23 cellular contexts compared by ENCODE assay signal in genomic region chr10:99916776-99917175, GRCh38.
"Had no signal": no experiment of that assay in that cellular context is flagged by ENCODE, and none has a peak within 500 bp of the region (broad histone marks: within the 10 kb centered on the region; RNA-seq: fewer than 3 reads in every experiment).

No MANE protein-coding gene starts in this region.

- H3K4me3 Mint-ChIP-seq: activated B cell treated with CpG ODN at 0.5 μM for 24 hours; activated CD4-positive, alpha-beta memory T cell treated with anti-CD3 and anti-CD28 coated beads, Interleukin-2, amount 10 ng/mL, durations not matched to agents 7 days and 5 days; activated naive CD4-positive, alpha-beta T cell treated with anti-CD3 and anti-CD28 coated beads for 36 hours; activated naive CD8-positive, alpha-beta T cell treated with anti-CD3 and anti-CD28 coated beads, Interleukin-2, amount 50 U/mL, for 24 hours; natural killer cell treated with Interleukin-12 subunit alpha and Interleukin-12 subunit beta and Interleukin-15 and Interleukin-18, amount 100 ng/mL, for 72 hours; T-cell had no signal

- DNase-seq: activated B cell treated with CpG ODN at 0.5 μM for 24 hours; activated CD4-positive, alpha-beta memory T cell treated with anti-CD3 and anti-CD28 coated beads, Interleukin-2, amount 10 ng/mL, durations not matched to agents 7 days and 5 days; activated CD4-positive, alpha-beta T cell treated with anti-CD3 and anti-CD28 coated beads for 48 hours; activated naive CD4-positive, alpha-beta T cell treated with anti-CD3 and anti-CD28 coated beads for 36 hours; activated naive CD8-positive, alpha-beta T cell treated with anti-CD3 and anti-CD28 coated beads, Interleukin-2, amount 50 U/mL, for 24 hours; activated T-cell treated with anti-CD3 and anti-CD28 coated beads, Interleukin-2, amount 50 U/mL, for 1 hour; anterior cingulate cortex; central memory CD4-positive, alpha-beta T cell; erythroblast; gastrocnemius medialis; head of caudate nucleus; left ventricle myocardium superior; psoas muscle; right cardiac atrium; stimulated activated CD4-positive, alpha-beta T cell treated with anti-CD3 and anti-CD28 coated beads, Interleukin-2, amount 100 ng/mL, for 24 hours; stimulated activated naive CD8-positive, alpha-beta T cell treated with anti-CD3 and anti-CD28 coated beads, Interleukin-15, Interleukin-2, amounts not matched to agents 100 U/mL and 50 U/mL, for 24 hours; substantia nigra; T-cell had no signal

- H3K9me3 ChIP-seq: gastrocnemius medialis, psoas muscle, tibial nerve had no signal

- H3K9me3 Mint-ChIP-seq: activated B cell treated with CpG ODN at 0.5 μM for 24 hours; activated CD4-positive, alpha-beta memory T cell treated with anti-CD3 and anti-CD28 coated beads, Interleukin-2, amount 10 ng/mL, durations not matched to agents 7 days and 5 days; activated naive CD4-positive, alpha-beta T cell treated with anti-CD3 and anti-CD28 coated beads for 36 hours; activated naive CD8-positive, alpha-beta T cell treated with anti-CD3 and anti-CD28 coated beads, Interleukin-2, amount 50 U/mL, for 24 hours; activated T-helper 2 cell treated with anti-CD3 and anti-CD28 coated beads, Interferon-gamma antibody, Interleukin-2, Interleukin-4, amounts not matched to agents 10 μg/mL and 5 μg/mL and 100 μg/mL, durations not matched to agents 14 hours and 24 hours and 36 hours; brain; natural killer cell treated with Interleukin-12 subunit alpha and Interleukin-12 subunit beta and Interleukin-15 and Interleukin-18, amount 100 ng/mL, for 72 hours; T-cell had no signal

- ATAC-seq: activated naive CD8-positive, alpha-beta T cell treated with anti-CD3 and anti-CD28 coated beads, Interleukin-2, amount 50 U/mL, for 24 hours; gastrocnemius medialis; left ventricle myocardium superior; natural killer cell treated with Interleukin-12 subunit alpha and Interleukin-12 subunit beta and Interleukin-15 and Interleukin-18, amount 100 ng/mL, for 72 hours; psoas muscle; right cardiac atrium; stimulated activated naive CD8-positive, alpha-beta T cell treated with anti-CD3 and anti-CD28 coated beads, Interleukin-15, Interleukin-2, amounts not matched to agents 100 U/mL and 50 U/mL, for 24 hours; T-cell had no signal

- H3K27me3 Mint-ChIP-seq: activated B cell treated with CpG ODN at 0.5 μM for 24 hours; activated CD4-positive, alpha-beta memory T cell treated with anti-CD3 and anti-CD28 coated beads, Interleukin-2, amount 10 ng/mL, durations not matched to agents 7 days and 5 days; activated naive CD8-positive, alpha-beta T cell treated with anti-CD3 and anti-CD28 coated beads, Interleukin-2, amount 50 U/mL, for 24 hours; brain; natural killer cell treated with Interleukin-12 subunit alpha and Interleukin-12 subunit beta and Interleukin-15 and Interleukin-18, amount 100 ng/mL, for 72 hours; T-cell had no signal

- H3K36me3 ChIP-seq: gastrocnemius medialis, tibial nerve had no signal

- H3K27me3 ChIP-seq: gastrocnemius medialis, tibial nerve had no signal

- H3K27ac ChIP-seq: coronary artery, gastrocnemius medialis, tibial nerve had no signal

- H3K27ac Mint-ChIP-seq: activated B cell treated with CpG ODN at 0.5 μM for 24 hours; activated CD4-positive, alpha-beta memory T cell treated with anti-CD3 and anti-CD28 coated beads, Interleukin-2, amount 10 ng/mL, durations not matched to agents 7 days and 5 days; activated naive CD4-positive, alpha-beta T cell treated with anti-CD3 and anti-CD28 coated beads for 36 hours; activated naive CD8-positive, alpha-beta T cell treated with anti-CD3 and anti-CD28 coated beads, Interleukin-2, amount 50 U/mL, for 24 hours; activated T-helper 2 cell treated with anti-CD3 and anti-CD28 coated beads, Interferon-gamma antibody, Interleukin-2, Interleukin-4, amounts not matched to agents 10 μg/mL and 5 μg/mL and 100 μg/mL, durations not matched to agents 14 hours and 24 hours and 36 hours; natural killer cell treated with Interleukin-12 subunit alpha and Interleukin-12 subunit beta and Interleukin-15 and Interleukin-18, amount 100 ng/mL, for 72 hours; T-cell had no signal

- H3K36me3 Mint-ChIP-seq: brain; natural killer cell treated with Interleukin-12 subunit alpha and Interleukin-12 subunit beta and Interleukin-15 and Interleukin-18, amount 100 ng/mL, for 72 hours had no signal

- H3K4me3 ChIP-seq: gastrocnemius medialis, psoas muscle, tibial nerve had no signal

- H3K4me1 Mint-ChIP-seq: activated B cell treated with CpG ODN at 0.5 μM for 24 hours; activated CD4-positive, alpha-beta memory T cell treated with anti-CD3 and anti-CD28 coated beads, Interleukin-2, amount 10 ng/mL, durations not matched to agents 7 days and 5 days; activated naive CD8-positive, alpha-beta T cell treated with anti-CD3 and anti-CD28 coated beads, Interleukin-2, amount 50 U/mL, for 24 hours; T-cell had no signal
